In the genomic region with DNA sequence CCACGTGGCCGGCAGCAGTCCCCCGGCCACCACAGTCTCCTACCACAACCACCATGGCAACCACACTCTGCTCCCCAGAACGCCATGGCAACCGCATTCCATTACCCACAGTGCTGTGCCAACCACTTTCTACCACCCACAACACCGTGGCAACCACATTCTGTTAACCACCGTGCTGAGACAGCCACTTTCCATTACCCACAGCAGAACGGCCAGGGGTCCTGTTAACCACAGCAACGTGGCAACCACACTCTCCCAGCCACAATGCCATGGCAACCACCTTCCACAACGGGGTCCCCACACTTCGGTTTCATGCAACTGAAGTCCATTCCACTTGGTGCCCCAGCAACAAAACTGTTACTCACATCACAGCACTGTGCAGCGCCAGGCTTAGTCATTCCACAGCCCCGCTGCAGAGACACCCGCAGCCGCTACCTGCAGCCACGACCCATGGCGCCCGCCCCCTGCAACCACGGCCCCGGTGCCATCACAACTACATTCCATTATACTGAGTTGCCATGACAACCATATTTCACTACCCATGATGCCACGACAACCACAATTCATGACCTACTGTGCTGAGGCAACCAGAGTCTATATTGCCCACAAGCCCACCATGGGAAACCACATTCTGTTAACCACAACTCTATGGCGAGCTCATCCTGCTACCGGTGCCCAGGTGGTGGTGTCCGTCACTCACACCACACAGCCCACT, we compare ENCODE assay signal across 8 cellular contexts. TPM values are rescaled to one million over a fixed set of nuclear protein-coding genes. Genes with fewer than 3 reads are reported as not detected.
DNase-seq lines count a peak whose midpoint lies in the region; ATAC-seq, FAIRE-seq and TF ChIP-seq lines count a peak whose summit lies in the region.

No MANE protein-coding gene starts in this region.

- no peak for FAIRE-seq in D721Med (lab: Jason Lieb, UNC)

- TF ChIP-seq CTCF in D721Med (IDR thresholded peaks at IDR 0.05; ENCODE audit: insufficient read depth, missing control alignments): no peak

- peak; percentile 42 for DNase-seq in MG63
- peak; percentile 13 for DNase-seq in activated T-cell treated with anti-CD3 and anti-CD28 coated beads for 1 hour (ENCODE audit: low read depth)
- DNase-seq in hypothalamus (lab: John Stamatoyannopoulos, UW): peak in 33 of 51 donors; percentile 5 to 85 (median 53)
- peak; percentile 67 to 82 for DNase-seq in stimulated activated CD8-positive, alpha-beta memory T cell treated with anti-CD3 and anti-CD28 coated beads, Interleukin-7, amount 100 ng/mL, for 48 hours (ENCODE audit: extremely low read depth in 1 of 2, low read depth in 1 of 2)
- DNase-seq in D721Med (ENCODE audit: insufficient read length, low spot score): no peak
- DNase-seq in GM19240 (ENCODE audit: insufficient read length, low spot score): no peak

- peaks cover 8% of the 10 kb centered on the region for H3K36me3 ChIP-seq in MG63

- no peaks in the 10 kb centered on the region for H3K27me3 ChIP-seq in MG63

- ATAC-seq in GM18498 (IDR thresholded peaks at IDR 0.05; ENCODE audit: unreplicated experiment): peak; percentile 62
- no peak for ATAC-seq in HG02588 (IDR thresholded peaks at IDR 0.05; ENCODE audit: unreplicated experiment)

- no peaks in the 10 kb centered on the region for H3K9me3 ChIP-seq in MG63

- H3K4me3 ChIP-seq in MG63: no peak overlapping the region

RNA-seq across cellular contexts. Expression of gene DPF1, which starts 10.0 kb away (rescaled TPM):
- 6.9 and 7.0 TPM in 2 replicates for total RNA-seq in MG63 (2014; rRNA removed; shearing (Covaris generic); ENCODE audit: low replicate concordance)

RNA-seq across cellular contexts. Expression of gene PPP1R14A, which starts 42.1 kb away (rescaled TPM):
- total RNA-seq in MG63 (2014; rRNA removed; shearing (Covaris generic); ENCODE audit: low replicate concordance): 1.0 TPM in 1 of 2 replicates, not detected in the other

RNA-seq across cellular contexts. Expression of gene SPINT2, which starts 50.3 kb away (rescaled TPM):
- 1.8 and 7.7 TPM in 2 replicates for total RNA-seq in MG63 (2014; rRNA removed; shearing (Covaris generic); ENCODE audit: low replicate concordance)

Comparison
In these comparisons a context has a peak if more than half of its experiments do, and no peak if none do; other contexts are left out.
1. DNase-seq: peak in MG63 (single experiment), activated T-cell treated with anti-CD3 and anti-CD28 coated beads for 1 hour (single experiment), hypothalamus (33 of 51) and stimulated activated CD8-positive, alpha-beta memory T cell treated with anti-CD3 and anti-CD28 coated beads, Interleukin-7, amount 100 ng/mL, for 48 hours (2 of 2); none in D721Med (single experiment) and GM19240 (single experiment).